23 cellular contexts compared by ENCODE assay signal in genomic region chr21:39674794-39675193, GRCh38.
DNase-seq lines count a peak whose midpoint lies in the region; ATAC-seq, FAIRE-seq and TF ChIP-seq lines count a peak whose summit lies in the region.
"Had no signal": no experiment of that assay in that cellular context is flagged by ENCODE, and none has a peak within 500 bp of the region (broad histone marks: within the 10 kb centered on the region; RNA-seq: fewer than 3 reads in every experiment).

No MANE protein-coding gene starts in this region.

- TF ChIP-seq CTCF in VCaP (conservative IDR thresholded peaks at IDR 0.05) (no peak), foreskin keratinocyte (conservative IDR thresholded peaks at IDR 0.05) (no peak)

- WGBS in small intestine, 3 donors: 48 to 65% (median 58%) methylated on average over 10 of the region's 10 CpGs

- no peak overlapping the region for H3K9ac ChIP-seq in mucosa of rectum (ENCODE audit: low read depth in 1 of 2, low read length in 2 of 2)

- no peaks in the 10 kb centered on the region for H3K27me3 ChIP-seq in mucosa of rectum (ENCODE audit: control insufficient read depth in 2 of 2, insufficient read depth in 2 of 2, low read length in 2 of 2)
- H3K27me3 ChIP-seq in small intestine (ENCODE audit: control insufficient read depth in 2 of 2, insufficient read depth in 2 of 2, low read length in 2 of 2): no peaks in the 10 kb centered on the region
- H3K27me3 ChIP-seq in foreskin keratinocyte: no peaks in the 10 kb centered on the region
- H3K27me3 ChIP-seq: gastroesophageal sphincter, upper lobe of right lung had no signal

- H3K27ac ChIP-seq in VCaP (peak overlapping the region; percentile 77; the same call in 1 of the 2 replicates), mucosa of rectum (ENCODE audit: low read depth in 2 of 2, low read length in 2 of 2) (peak overlapping the region; percentile 32 to 45), small intestine (ENCODE audit: low read depth in 1 of 2, low read length in 1 of 2) (peak overlapping the region in 1 of 2 donors; percentile 45), foreskin keratinocyte (no peak overlapping the region)
- H3K27ac ChIP-seq: 22Rv1, lower lobe of right lung, upper lobe of right lung had no signal

- no peaks in the 10 kb centered on the region for H3K36me3 ChIP-seq in mucosa of rectum (ENCODE audit: control insufficient read depth in 2 of 2, insufficient read depth in 2 of 2, low read length in 2 of 2)
- H3K36me3 ChIP-seq in small intestine (ENCODE audit: control insufficient read depth in 2 of 2, insufficient read depth in 2 of 2, low read length in 2 of 2): no peaks in the 10 kb centered on the region
- H3K36me3 ChIP-seq: gastroesophageal sphincter, lower lobe of right lung, upper lobe of right lung had no signal

- H3K4me1 ChIP-seq in mucosa of rectum (ENCODE audit: control insufficient read depth in 2 of 2, insufficient read depth in 2 of 2, low read length in 2 of 2) (peaks cover 5 to 11% of the 10 kb centered on the region in 2 donors), small intestine (ENCODE audit: control insufficient read depth in 2 of 2, insufficient read depth in 1 of 2, low read depth in 1 of 2, low read length in 1 of 2) (peaks cover 0 to 11% of the 10 kb centered on the region in 2 donors), foreskin keratinocyte (no peaks in the 10 kb centered on the region)
- H3K4me1 ChIP-seq: Caco-2, lower lobe of right lung, upper lobe of right lung had no signal

- no peak for FAIRE-seq in small intestine (lab: Jason Lieb, UNC)
- FAIRE-seq: H54, HTR-8/SVneo, RCC 7860 had no signal

- no peaks in the 10 kb centered on the region for H3K9me3 ChIP-seq in mucosa of rectum (ENCODE audit: control insufficient read depth in 2 of 2, low read length in 2 of 2)
- no peaks in the 10 kb centered on the region for H3K9me3 ChIP-seq in small intestine (ENCODE audit: control insufficient read depth, low read depth)
- H3K9me3 ChIP-seq: Caco-2, gastroesophageal sphincter, lower lobe of right lung, upper lobe of right lung had no signal

- peak; percentile 61 for DNase-seq in DMS53 (lab: John Stamatoyannopoulos, UW)
- no peak for DNase-seq in DMS53 treated with DMSO at 0.1 percent for 48 hours (lab: John Stamatoyannopoulos, UW; ENCODE audit: unreplicated experiment)
- DNase-seq in small intestine: peak; percentile 79
- DNase-seq in activated T-cell treated with anti-CD3 and anti-CD28 coated beads, Interleukin-2, amount 50 U/mL, for 48 hours: no peak
- no peak for DNase-seq in NCI-H748 treated with DMSO at 0.1 percent for 48 hours (lab: John Stamatoyannopoulos, UW)
- DNase-seq in foreskin keratinocyte: no peak
- DNase-seq: activated CD4-positive, alpha-beta T cell treated with anti-CD3 and anti-CD28 coated beads for 4 hours; amniotic stem cell; C1 segment of cervical spinal cord; Caco-2; KBM-7; lower lobe of right lung; NCI-H2081 treated with DMSO at 0.1 percent for 48 hours; stimulated activated CD4-positive, alpha-beta T cell treated with anti-CD3 and anti-CD28 coated beads, Interleukin-15, amount 100 ng/mL, for 24 hours; stimulated activated CD4-positive, alpha-beta T cell treated with anti-CD3 and anti-CD28 coated beads, Interleukin-4, amount 100 ng/mL, for 4 hours; upper lobe of right lung had no signal

- no peak for ATAC-seq in foreskin keratinocyte
- ATAC-seq: gastroesophageal sphincter, lower lobe of right lung, upper lobe of right lung had no signal

- H3K4me3 ChIP-seq in mucosa of rectum (ENCODE audit: low read length in 2 of 2) (no peak overlapping the region), small intestine (ENCODE audit: low read depth in 1 of 2, low read length in 2 of 2) (no peak overlapping the region)
- H3K4me3 ChIP-seq: gastroesophageal sphincter, lower lobe of right lung, upper lobe of right lung had no signal

Comparison
In these comparisons a context has a peak if more than half of its experiments do, and no peak if none do; other contexts are left out.
1. DNase-seq: peak in DMS53 (single experiment) and small intestine (single experiment); none in DMS53 treated with DMSO at 0.1 percent for 48 hours (single experiment), activated T-cell treated with anti-CD3 and anti-CD28 coated beads, Interleukin-2, amount 50 U/mL, for 48 hours (0 of 2), NCI-H748 treated with DMSO at 0.1 percent for 48 hours (single experiment) and foreskin keratinocyte (0 of 2).